In genomic region chr9:136055715-136056545, GRCh38 we compare ENCODE assay signal across 2 cellular contexts.
TF ChIP-seq lines count a peak whose summit lies in the region.

No MANE protein-coding gene starts in this region.

TF ChIP-seq in GM23338, 12 proteins besides CTCF, POLR2A, EP300 and RAD21:
- no peak for TF ChIP-seq EZH2phosphoT487 (IDR thresholded peaks at IDR 0.05; ENCODE audit: unreplicated experiment)
- no peak for TF ChIP-seq CREB1 (CRISPR knock-in tag; IDR thresholded peaks at IDR 0.05; ENCODE audit: low read depth)
- no peak for TF ChIP-seq STAT1 (IDR thresholded peaks at IDR 0.05; ENCODE audit: unreplicated experiment)
- no peak for TF ChIP-seq ZNF114 (CRISPR knock-in tag; IDR thresholded peaks at IDR 0.05)
- TF ChIP-seq EZH2 (IDR thresholded peaks at IDR 0.05; ENCODE audit: low read depth, unreplicated experiment), result no peak

TF ChIP-seq in GM12878, 131 proteins besides CTCF, POLR2A, EP300 and RAD21:
- TF ChIP-seq NKRF (conservative IDR thresholded peaks at IDR 0.05), result no peak
